2 cellular contexts compared by ENCODE assay signal in genomic region chr19:39217094-39217493, GRCh38.
TF ChIP-seq lines count a peak whose summit lies in the region.

No MANE protein-coding gene starts in this region.

TF ChIP-seq in HEK293, 187 proteins besides CTCF, POLR2A, EP300 and RAD21:
- TF ChIP-seq ZNF768 (tag by site-specific recombination; IDR thresholded peaks at IDR 0.05) (no peak), ATF2 (tag by site-specific recombination; IDR thresholded peaks at IDR 0.05; ENCODE audit: low read depth) (no peak), PRDM1 (tag by site-specific recombination; IDR thresholded peaks at IDR 0.05) (no peak), SCRT1 (tag by site-specific recombination; IDR thresholded peaks at IDR 0.05; ENCODE audit: borderline replicate concordance) (no peak), ZNF404 (tag by site-specific recombination; IDR thresholded peaks at IDR 0.05) (no peak), GFI1B (tag by site-specific recombination; IDR thresholded peaks at IDR 0.05) (0 out of 2 replicates have a peak, but pooled peaks have one; percentile 6)

TF ChIP-seq in H1, 55 proteins besides CTCF, POLR2A, EP300 and RAD21:
- TF ChIP-seq TAF1 (IDR thresholded peaks at IDR 0.05; ENCODE audit: low read depth, low read length) (no peak), SRF (IDR thresholded peaks at IDR 0.05; ENCODE audit: low read depth, low read length) (0 out of 2 replicates have a peak, but pooled peaks have one; percentile 21)
